Comparison of ENCODE assay signal across 9 cellular contexts in genomic region chr17:31595666-31596381, GRCh38.
DNase-seq lines count a peak whose midpoint lies in the region; ATAC-seq, FAIRE-seq and TF ChIP-seq lines count a peak whose summit lies in the region.
"Had no signal": no experiment of that assay in that cellular context is flagged by ENCODE, and none has a peak within 500 bp of the region (broad histone marks: within the 10 kb centered on the region; RNA-seq: fewer than 3 reads in every experiment).

No MANE protein-coding gene starts in this region.

- H3K27me3 Mint-ChIP-seq in stimulated activated memory B cell treated with anti-CD40 and anti-IgM and Interleukin-4, amounts not matched to agents 10 μg/mL and 1 μg/mL and 100 μg/mL, for 72 hours, result no peaks in the 10 kb centered on the region

- peak in 1 of 2 donors; percentile 56 for DNase-seq in ascending aorta (ENCODE audit: low spot score in 2 of 2)
- DNase-seq in kidney, result no peak
- no peak for DNase-seq in NCI-H2029 treated with DMSO at 0.1 percent for 48 hours (lab: John Stamatoyannopoulos, UW)
- DNase-seq in cerebellum (ENCODE audit: low spot score), result no peak
- DNase-seq in DMS153 (lab: John Stamatoyannopoulos, UW), result no peak
- DNase-seq: NCI-H1930 had no signal

- H3K36me3 ChIP-seq in HUES48 (ENCODE audit: control insufficient read depth, insufficient read depth, low read length), result no peaks in the 10 kb centered on the region
- peaks cover 0 to 18% of the 10 kb centered on the region in 2 donors for H3K36me3 ChIP-seq in ascending aorta
- H3K36me3 ChIP-seq in kidney (ENCODE audit: control insufficient read depth in 1 of 2, insufficient read depth in 2 of 2, low read length in 2 of 2), result no peaks in the 10 kb centered on the region

- intact Hi-C loops in ascending aorta (cut with DNase I), result loop anchor here (1.0 to 2.0 kb wide), 4 partner anchors 15 to 177 kb away; no protein-coding TSS in a partner anchor
- intact Hi-C loops in kidney (cut with DNase I), result no loop called here

- H3K27ac ChIP-seq in HUES48 (ENCODE audit: low read depth, low read length) (peak overlapping the region; percentile 43), ascending aorta (peak overlapping the region; percentile 87 to 93), kidney (ENCODE audit: low read depth in 2 of 2, low read length in 2 of 2) (peak overlapping the region; percentile 10 to 65)

- H3K27me3 ChIP-seq in HUES48 (ENCODE audit: control insufficient read depth, insufficient read depth, low read length), result no peaks in the 10 kb centered on the region
- no peaks in the 10 kb centered on the region for H3K27me3 ChIP-seq in ascending aorta

- H3K9me3 ChIP-seq in HUES48 (ENCODE audit: control insufficient read depth, insufficient read depth, low read length), result no peaks in the 10 kb centered on the region
- no peaks in the 10 kb centered on the region for H3K9me3 ChIP-seq in ascending aorta
- no peaks in the 10 kb centered on the region for H3K9me3 ChIP-seq in kidney (ENCODE audit: control insufficient read depth in 1 of 2, low read length in 2 of 2)

- no peak overlapping the region for H3K4me3 ChIP-seq in HUES48 (ENCODE audit: low read depth, low read length)
- H3K4me3 ChIP-seq in ascending aorta, result no peak overlapping the region
- H3K4me3 ChIP-seq in kidney (ENCODE audit: low read length in 2 of 2), result no peak overlapping the region

- no peaks in the 10 kb centered on the region for H3K36me3 Mint-ChIP-seq in stimulated activated memory B cell treated with anti-CD40 and anti-IgM and Interleukin-4, amounts not matched to agents 10 μg/mL and 1 μg/mL and 100 μg/mL, for 72 hours

- H3K9me3 Mint-ChIP-seq in stimulated activated memory B cell treated with anti-CD40 and anti-IgM and Interleukin-4, amounts not matched to agents 10 μg/mL and 1 μg/mL and 100 μg/mL, for 72 hours, result no peaks in the 10 kb centered on the region

- H3K27ac Mint-ChIP-seq in stimulated activated memory B cell treated with anti-CD40 and anti-IgM and Interleukin-4, amounts not matched to agents 10 μg/mL and 1 μg/mL and 100 μg/mL, for 72 hours, result peak overlapping the region; percentile 80

- H3K9ac ChIP-seq in HUES48 (ENCODE audit: low read depth, low read length), result no peak overlapping the region
- H3K9ac ChIP-seq in kidney (ENCODE audit: low read length in 2 of 2), result no peak overlapping the region

- ATAC-seq in stimulated activated memory B cell treated with anti-CD40 and anti-IgM and Interleukin-4, amounts not matched to agents 10 μg/mL and 1 μg/mL and 100 μg/mL, for 72 hours, result no peak
- ATAC-seq in GM19035 (IDR thresholded peaks at IDR 0.05; ENCODE audit: unreplicated experiment), result no peak

- peaks cover 45% of the 10 kb centered on the region for H3K4me1 Mint-ChIP-seq in stimulated activated memory B cell treated with anti-CD40 and anti-IgM and Interleukin-4, amounts not matched to agents 10 μg/mL and 1 μg/mL and 100 μg/mL, for 72 hours

- H3K4me3 Mint-ChIP-seq in stimulated activated memory B cell treated with anti-CD40 and anti-IgM and Interleukin-4, amounts not matched to agents 10 μg/mL and 1 μg/mL and 100 μg/mL, for 72 hours, result peak overlapping the region; percentile 31

- H3K4me1 ChIP-seq in HUES48 (ENCODE audit: control insufficient read depth, insufficient read depth, low read length) (peaks cover 6% of the 10 kb centered on the region; the same call in 1 of the 2 replicates), ascending aorta (peaks cover 23 to 43% of the 10 kb centered on the region in 2 donors), kidney (ENCODE audit: control insufficient read depth in 1 of 2, insufficient read depth in 1 of 2, low read depth in 1 of 2, low read length in 2 of 2) (peaks cover 0 to 8% of the 10 kb centered on the region in 2 donors)

- no peak for TF ChIP-seq CTCF in ascending aorta (IDR thresholded peaks at IDR 0.05)
- no peak for TF ChIP-seq CTCF in kidney (IDR thresholded peaks at IDR 0.05; ENCODE audit: borderline replicate concordance, extremely low read depth, insufficient read depth)

- FAIRE-seq in kidney (lab: Jason Lieb, UNC), result no peak

Comparison
In these comparisons a context has a peak if more than half of its experiments do, and no peak if none do; other contexts are left out.
1. H3K27ac ChIP-seq: peak in every context shown above with its lines; median percentile 90 in ascending aorta; 43 in HUES48; 38 in kidney.